Comparison of ENCODE assay signal across 8 cellular contexts in the genomic region with DNA sequence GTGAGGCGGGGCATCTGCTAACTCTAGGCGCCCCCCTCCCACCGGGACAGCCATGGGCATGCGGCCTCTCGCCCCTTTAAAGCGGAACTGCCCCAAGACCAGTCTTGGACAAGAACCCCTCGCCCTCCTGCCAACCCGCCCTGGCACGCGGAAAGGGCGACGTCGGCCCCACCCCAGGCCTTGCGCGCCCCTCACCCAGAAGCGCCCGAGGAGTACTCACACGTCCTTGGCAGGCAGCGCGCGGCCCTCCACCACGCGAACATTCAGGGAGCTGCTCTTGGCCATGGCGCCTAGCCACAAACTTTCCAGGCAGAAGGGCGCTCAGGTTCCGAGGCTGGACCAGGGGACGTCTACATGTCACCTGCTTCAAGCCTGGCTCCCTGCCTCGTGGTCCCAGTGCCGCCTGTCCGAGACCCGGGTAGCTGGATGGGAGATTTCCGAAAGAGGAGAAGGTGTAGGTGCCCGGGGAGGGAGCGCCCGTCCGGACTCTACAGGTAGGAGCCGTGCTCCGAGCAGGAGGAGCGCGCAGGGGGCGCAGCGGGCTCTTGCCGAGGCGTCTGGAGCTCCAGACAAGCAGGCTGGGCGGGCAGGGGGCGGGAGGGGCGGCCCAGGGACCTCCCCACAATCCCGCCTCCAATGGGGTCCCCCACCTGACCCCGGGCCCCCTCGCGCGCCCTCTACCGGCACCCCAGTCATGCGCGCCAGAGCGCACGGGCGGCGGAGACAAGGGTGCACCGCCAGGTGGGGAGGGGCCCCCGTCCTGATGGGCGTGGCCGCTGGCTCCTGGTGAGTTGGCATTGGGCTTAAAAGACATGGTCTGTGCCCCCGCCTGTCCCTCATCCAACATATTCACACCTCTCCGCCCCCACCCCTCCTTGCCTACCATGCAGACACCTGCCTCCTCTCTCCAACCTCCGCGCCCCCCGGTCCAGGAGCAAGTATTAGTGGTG. TPM values are rescaled to one million over a fixed set of nuclear protein-coding genes. Genes with fewer than 3 reads are reported as not detected.
DNase-seq lines count a peak whose midpoint lies in the region; ATAC-seq and TF ChIP-seq lines count a peak whose summit lies in the region.

A gene with protein sequence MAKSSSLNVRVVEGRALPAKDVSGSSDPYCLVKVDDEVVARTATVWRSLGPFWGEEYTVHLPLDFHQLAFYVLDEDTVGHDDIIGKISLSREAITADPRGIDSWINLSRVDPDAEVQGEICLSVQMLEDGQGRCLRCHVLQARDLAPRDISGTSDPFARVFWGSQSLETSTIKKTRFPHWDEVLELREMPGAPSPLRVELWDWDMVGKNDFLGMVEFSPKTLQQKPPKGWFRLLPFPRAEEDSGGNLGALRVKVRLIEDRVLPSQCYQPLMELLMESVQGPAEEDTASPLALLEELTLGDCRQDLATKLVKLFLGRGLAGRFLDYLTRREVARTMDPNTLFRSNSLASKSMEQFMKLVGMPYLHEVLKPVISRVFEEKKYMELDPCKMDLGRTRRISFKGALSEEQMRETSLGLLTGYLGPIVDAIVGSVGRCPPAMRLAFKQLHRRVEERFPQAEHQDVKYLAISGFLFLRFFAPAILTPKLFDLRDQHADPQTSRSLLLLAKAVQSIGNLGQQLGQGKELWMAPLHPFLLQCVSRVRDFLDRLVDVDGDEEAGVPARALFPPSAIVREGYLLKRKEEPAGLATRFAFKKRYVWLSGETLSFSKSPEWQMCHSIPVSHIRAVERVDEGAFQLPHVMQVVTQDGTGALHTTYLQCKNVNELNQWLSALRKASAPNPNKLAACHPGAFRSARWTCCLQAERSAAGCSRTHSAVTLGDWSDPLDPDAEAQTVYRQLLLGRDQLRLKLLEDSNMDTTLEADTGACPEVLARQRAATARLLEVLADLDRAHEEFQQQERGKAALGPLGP (minus strand): TSS at position 584 of the 950 bp plus-strand sequence. CDS start 299 bp downstream, at position 285.

- no peaks in the 10 kb centered on the region for H3K9me2 ChIP-seq in Loucy (replicated peaks; ENCODE audit: low read depth, low read length)

- H3K79me2 ChIP-seq in Loucy (ENCODE audit: insufficient read depth, low read length): no peaks in the 10 kb centered on the region
- no peaks in the 10 kb centered on the region for H3K79me2 ChIP-seq in mesendoderm (ENCODE audit: control insufficient read depth, insufficient read depth, low read length)

- H3K9me3 ChIP-seq in Loucy (ENCODE audit: insufficient read depth, low read depth, low read length): no peaks in the 10 kb centered on the region

- peak within 1 kb of the TSS; percentile 26 for H3K4me2 ChIP-seq in Loucy (ENCODE audit: low read depth, low read length, poor library complexity, severe bottlenecking)
- H3K4me2 ChIP-seq in mesendoderm (ENCODE audit: low read length): peak within 1 kb of the TSS; percentile 93

- H2AFZ ChIP-seq in Loucy (ENCODE audit: low read length): no peak within 1 kb of the TSS

- peaks cover 56% of the 10 kb centered on the region for H3K4me1 Mint-ChIP-seq in stimulated activated memory B cell treated with anti-CD40 and anti-IgM and Interleukin-4, amounts not matched to agents 10 μg/mL and 1 μg/mL and 100 μg/mL, for 72 hours

- H4K5ac ChIP-seq in mesendoderm (ENCODE audit: low read length): no peak within 1 kb of the TSS

- H3F3A ChIP-seq in Loucy (ENCODE audit: low read depth): no peaks in the 10 kb centered on the region

- no peak within 1 kb of the TSS for H2AK5ac ChIP-seq in mesendoderm (ENCODE audit: low read length)

- H3K4me1 ChIP-seq in Loucy (ENCODE audit: insufficient read depth, low read length, poor library complexity, severe bottlenecking): no peaks in the 10 kb centered on the region
- H3K4me1 ChIP-seq in mesendoderm (ENCODE audit: control insufficient read depth, low read depth, low read length): peaks cover 6% of the 10 kb centered on the region

- no peaks in the 10 kb centered on the region for H3K27me3 Mint-ChIP-seq in stimulated activated memory B cell treated with anti-CD40 and anti-IgM and Interleukin-4, amounts not matched to agents 10 μg/mL and 1 μg/mL and 100 μg/mL, for 72 hours

- H3K27me3 ChIP-seq in Loucy (ENCODE audit: insufficient read depth, low read length, poor library complexity, severe bottlenecking) (no peaks in the 10 kb centered on the region), brain microvascular endothelial cell (replicated peaks) (peaks cover 2% of the 10 kb centered on the region), mesendoderm (ENCODE audit: insufficient read depth, low read length, poor library complexity) (no peaks in the 10 kb centered on the region)

- H3K4ac ChIP-seq in mesendoderm (ENCODE audit: low read depth, low read length): no peak within 1 kb of the TSS

- H3K36me3 ChIP-seq in Loucy (ENCODE audit: insufficient read depth, low read length) (no peaks in the 10 kb centered on the region), brain microvascular endothelial cell (replicated peaks) (no peaks in the 10 kb centered on the region), mesendoderm (ENCODE audit: control insufficient read depth, insufficient read depth, low read length) (no peaks in the 10 kb centered on the region)

- no peak within 1 kb of the TSS for H2BK120ac ChIP-seq in mesendoderm (ENCODE audit: low read depth, low read length)

- H3K18ac ChIP-seq in mesendoderm (ENCODE audit: low read length): no peak within 1 kb of the TSS

- H3K36me3 Mint-ChIP-seq in stimulated activated memory B cell treated with anti-CD40 and anti-IgM and Interleukin-4, amounts not matched to agents 10 μg/mL and 1 μg/mL and 100 μg/mL, for 72 hours: peaks cover 20% of the 10 kb centered on the region

- H3K56ac ChIP-seq in mesendoderm (ENCODE audit: low read length): peak within 1 kb of the TSS; percentile 89

- H3K27ac Mint-ChIP-seq in stimulated activated memory B cell treated with anti-CD40 and anti-IgM and Interleukin-4, amounts not matched to agents 10 μg/mL and 1 μg/mL and 100 μg/mL, for 72 hours: peak within 1 kb of the TSS; percentile 95

- H3K27ac ChIP-seq in VCaP (no peak within 1 kb of the TSS), brain microvascular endothelial cell (no peak within 1 kb of the TSS), mesendoderm (ENCODE audit: low read depth, low read length) (no peak within 1 kb of the TSS)

- no peak within 1 kb of the TSS for H3K23ac ChIP-seq in mesendoderm (ENCODE audit: low read length)

- no peak within 1 kb of the TSS for H3K9ac ChIP-seq in Loucy (ENCODE audit: low read depth, low read length, poor library complexity, severe bottlenecking)
- peak within 1 kb of the TSS; percentile 74 for H3K9ac ChIP-seq in mesendoderm (ENCODE audit: low read length)

- no CpG with 5 or more reads among the region's 68 CpGs for WGBS in mesendoderm (ENCODE audit: extremely low coverage, insufficient coverage, low lambda C conversion rate)

- H3K4me3 ChIP-seq in Loucy (ENCODE audit: low read length, poor library complexity, severe bottlenecking): no peak within 1 kb of the TSS
- no peak within 1 kb of the TSS for H3K4me3 ChIP-seq in brain microvascular endothelial cell (ENCODE audit: low read depth, low read length)
- H3K4me3 ChIP-seq in mesendoderm (ENCODE audit: low read length): peak within 1 kb of the TSS; percentile 28

- TF ChIP-seq CTCF in Loucy (conservative IDR thresholded peaks at IDR 0.05; ENCODE audit: low read length): no peak
- peak; percentile 82 for TF ChIP-seq CTCF in VCaP (conservative IDR thresholded peaks at IDR 0.05)
- TF ChIP-seq CTCF in brain microvascular endothelial cell (IDR thresholded peaks at IDR 0.05; ENCODE audit: low read depth, low read length, missing control alignments): peak; percentile 29

- H3K4me3 Mint-ChIP-seq in stimulated activated memory B cell treated with anti-CD40 and anti-IgM and Interleukin-4, amounts not matched to agents 10 μg/mL and 1 μg/mL and 100 μg/mL, for 72 hours: peak within 1 kb of the TSS; percentile 88

- in situ Hi-C loops in brain microvascular endothelial cell (cut with HindIII; ENCODE audit: low pct_ligation_motif_present, low sequenced_read_pairs): no loop called here

- no peaks in the 10 kb centered on the region for H3K9me3 Mint-ChIP-seq in stimulated activated memory B cell treated with anti-CD40 and anti-IgM and Interleukin-4, amounts not matched to agents 10 μg/mL and 1 μg/mL and 100 μg/mL, for 72 hours

- no peak within 1 kb of the TSS for H2BK15ac ChIP-seq in mesendoderm (replicated peaks; ENCODE audit: low read depth)

- H2BK5ac ChIP-seq in mesendoderm (ENCODE audit: low read length): no peak within 1 kb of the TSS

- no peaks in the 10 kb centered on the region for H4K20me1 ChIP-seq in Loucy (ENCODE audit: insufficient read depth, low read length, poor library complexity, severe bottlenecking)

- peak; percentile 71 for DNase-seq in DMS79 (lab: John Stamatoyannopoulos, UW)
- DNase-seq in brain microvascular endothelial cell: no peak
- peak; percentile 86 for DNase-seq in mesendoderm
- DNase-seq in NK-92 treated with Interleukin-12 subunit alpha and Interleukin-12 subunit beta, amount 100 ng/mL, for 24 hours (lab: John Stamatoyannopoulos, UW): no peak

- peak; percentile 89 for ATAC-seq in stimulated activated memory B cell treated with anti-CD40 and anti-IgM and Interleukin-4, amounts not matched to agents 10 μg/mL and 1 μg/mL and 100 μg/mL, for 72 hours
- no peak for ATAC-seq in GM19035 (IDR thresholded peaks at IDR 0.05; ENCODE audit: unreplicated experiment)

- H3K79me1 ChIP-seq in mesendoderm (ENCODE audit: low read length): no peaks in the 10 kb centered on the region

- H4K8ac ChIP-seq in mesendoderm (ENCODE audit: low read depth, low read length): no peak within 1 kb of the TSS

RNA-seq across cellular contexts. Expression of the gene that starts here (rescaled TPM):
- 1.3 TPM for polyA plus RNA-seq in mesendoderm (2013, experiment 1 of 2)
- 1.2 TPM for polyA plus RNA-seq in mesendoderm (2013, experiment 2 of 2)

Comparison
In these comparisons a context has a peak if more than half of its experiments do, and no peak if none do; other contexts are left out.
1. DNase-seq: peak in DMS79 (single experiment) and mesendoderm (single experiment); none in brain microvascular endothelial cell (single experiment) and NK-92 treated with Interleukin-12 subunit alpha and Interleukin-12 subunit beta, amount 100 ng/mL, for 24 hours (single experiment).